ENCODE assay signal across 27 cellular contexts in genomic region chrX:131693359-131693758, GRCh38.
"Had no signal": no experiment of that assay in that cellular context is flagged by ENCODE, and none has a peak within 500 bp of the region (broad histone marks: within the 10 kb centered on the region; RNA-seq: fewer than 3 reads in every experiment).

No MANE protein-coding gene starts in this region.

- ATAC-seq: stimulated activated effector memory CD8-positive, alpha-beta T cell treated with anti-CD3 and anti-CD28 coated beads, Interleukin-12 subunit alpha, Interleukin-12 subunit beta, amount 100 ng/mL, for 72 hours; stimulated activated memory B cell treated with anti-CD40 and anti-IgM and Interleukin-4, amounts not matched to agents 10 μg/mL and 1 μg/mL and 100 μg/mL, for 72 hours; stimulated activated naive B cell treated with anti-CD40 and anti-IgM and Interleukin-4, amounts not matched to agents 10 μg/mL and 1 μg/mL and 100 μg/mL, for 72 hours; stimulated activated naive CD8-positive, alpha-beta T cell treated with anti-CD3 and anti-CD28 coated beads, Interleukin-15, amount 100 ng/mL, for 72 hours; stimulated activated naive CD8-positive, alpha-beta T cell treated with anti-CD3 and anti-CD28 coated beads, Interleukin-15, Interleukin-2, amounts not matched to agents 100 U/mL and 50 U/mL, for 24 hours; upper lobe of right lung had no signal

- H3K9me3 ChIP-seq: stomach, suprapubic skin, testis, thoracic aorta, thyroid gland, tibial artery, tibial nerve, transverse colon, upper lobe of left lung, upper lobe of right lung, uterus, vagina had no signal

- FAIRE-seq: urothelium cell line had no signal

- H3K36me3 ChIP-seq: stomach, suprapubic skin, thoracic aorta, thyroid gland, tibial artery, tibial nerve, transverse colon, upper lobe of left lung, upper lobe of right lung, uterus, vagina had no signal

- DNase-seq: stimulated activated CD4-positive, alpha-beta T cell treated with anti-CD3 and anti-CD28 coated beads, Interleukin-2, amount 100 ng/mL, for 48 hours; stimulated activated CD4-positive, alpha-beta T cell treated with anti-CD3 and anti-CD28 coated beads, Interleukin-4, amount 100 ng/mL, for 1 hour; stimulated activated CD4-positive, alpha-beta T cell treated with anti-CD3 and anti-CD28 coated beads, Interleukin-4, amount 100 ng/mL, for 24 hours; stimulated activated CD4-positive, alpha-beta T cell treated with anti-CD3 and anti-CD28 coated beads, Interleukin-4, amount 100 ng/mL, for 4 hours; stimulated activated CD8-positive, alpha-beta memory T cell treated with anti-CD3 and anti-CD28 coated beads, Interleukin-4, amount 100 ng/mL, for 48 hours; stimulated activated naive B cell treated with anti-CD40 and anti-IgM and Interleukin-4, amounts not matched to agents 10 μg/mL and 1 μg/mL and 100 μg/mL, for 72 hours; stimulated activated naive CD4-positive, alpha-beta T cell; stimulated activated naive CD4-positive, alpha-beta T cell treated with Interleukin-2 at 50 U/mL for 16 hours; stimulated activated naive CD8-positive, alpha-beta T cell treated with anti-CD3 and anti-CD28 coated beads, Interleukin-15, amount 100 ng/mL, for 72 hours; stimulated activated naive CD8-positive, alpha-beta T cell treated with anti-CD3 and anti-CD28 coated beads, Interleukin-15, Interleukin-2, amounts not matched to agents 100 U/mL and 50 U/mL, for 24 hours; stomach; substantia nigra; testis; thyroid gland; tibial artery; transverse colon; trophoblast cell; upper lobe of left lung; upper lobe of right lung; uterus had no signal

- H3K27ac ChIP-seq: stomach, suprapubic skin, testis, thoracic aorta, thyroid gland, tibial artery, tibial nerve, transverse colon, upper lobe of left lung, upper lobe of right lung, uterus, vagina had no signal

- H3K4me1 ChIP-seq: stomach, suprapubic skin, testis, thyroid gland, tibial artery, tibial nerve, transverse colon, upper lobe of left lung, upper lobe of right lung, uterus, vagina had no signal

- H3K4me3 ChIP-seq: stomach, suprapubic skin, testis, thoracic aorta, thyroid gland, tibial artery, tibial nerve, transverse colon, upper lobe of left lung, upper lobe of right lung, uterus, vagina had no signal
